ENCODE assay signal across 13 cellular contexts in the genomic region with DNA sequence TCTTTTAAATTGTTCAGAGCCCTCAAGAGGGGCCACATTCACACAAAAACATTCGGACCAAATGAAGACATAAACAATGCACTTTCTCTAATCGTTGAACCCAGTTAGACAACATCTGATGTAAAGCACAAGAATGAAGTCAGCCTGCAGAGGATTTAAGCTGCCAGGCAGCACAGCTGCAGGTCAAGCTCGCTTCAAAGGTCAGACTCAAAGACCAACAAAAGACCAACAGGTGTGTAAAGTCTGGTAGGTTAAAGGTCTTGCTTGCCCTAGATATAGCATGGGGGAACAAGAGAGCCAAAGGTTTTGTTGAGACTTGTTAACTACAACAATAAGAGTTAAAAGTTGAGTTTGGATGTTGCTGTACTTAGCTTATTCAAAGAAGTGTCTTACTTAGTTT.
"Had no signal": no experiment of that assay in that cellular context is flagged by ENCODE, and none has a peak within 500 bp of the region (broad histone marks: within the 10 kb centered on the region; RNA-seq: fewer than 3 reads in every experiment).

No MANE protein-coding gene starts in this region.

- H3K4me1 Mint-ChIP-seq: memory B cell had no signal

- H3K4me3 Mint-ChIP-seq: dendritic cell treated with granulocyte-macrophage colony-stimulating factor and Interleukin-4, amounts not matched to agents 40 ng/mL and 50 ng/mL, for 4 days; memory B cell; naive B cell; stimulated activated naive B cell treated with anti-CD40 and anti-IgM and Interleukin-4, amounts not matched to agents 10 μg/mL and 1 μg/mL and 100 μg/mL, for 72 hours; T-helper 2 cell treated with Interferon-gamma antibody and Interleukin-4, amounts not matched to agents 5 μg/mL and 100 μg/mL, for 36 hours had no signal

- H3K27ac Mint-ChIP-seq: activated naive CD4-positive, alpha-beta T cell treated with anti-CD3 and anti-CD28 coated beads, Interleukin-2, amount 50 U/mL, for 72 hours; dendritic cell treated with granulocyte-macrophage colony-stimulating factor and Interleukin-4, amounts not matched to agents 40 ng/mL and 50 ng/mL, for 4 days; memory B cell; naive B cell; stimulated activated naive B cell treated with anti-CD40 and anti-IgM and Interleukin-4, amounts not matched to agents 10 μg/mL and 1 μg/mL and 100 μg/mL, for 72 hours; T-helper 2 cell treated with Interferon-gamma antibody and Interleukin-4, amounts not matched to agents 5 μg/mL and 100 μg/mL, for 36 hours had no signal

- H3K27me3 Mint-ChIP-seq: dendritic cell treated with granulocyte-macrophage colony-stimulating factor and Interleukin-4, amounts not matched to agents 40 ng/mL and 50 ng/mL, for 4 days; memory B cell; naive B cell; stimulated activated naive B cell treated with anti-CD40 and anti-IgM and Interleukin-4, amounts not matched to agents 10 μg/mL and 1 μg/mL and 100 μg/mL, for 72 hours had no signal

- DNase-seq: activated CD4-positive, alpha-beta T cell treated with anti-CD3 and anti-CD28 coated beads, Interleukin-2, amount 50 U/mL, for 4 hours; activated gamma-delta T cell treated with Interleukin-2 at 50 U/mL for 16 hours; adrenal gland; effector memory CD4-positive, alpha-beta T cell; naive B cell; posterior cingulate gyrus; retina; stimulated activated naive B cell treated with anti-CD40 and anti-IgM and Interleukin-4, amounts not matched to agents 10 μg/mL and 1 μg/mL and 100 μg/mL, for 72 hours; thyroid gland had no signal
